Comparison of ENCODE assay signal across 17 cellular contexts in the genomic region with DNA sequence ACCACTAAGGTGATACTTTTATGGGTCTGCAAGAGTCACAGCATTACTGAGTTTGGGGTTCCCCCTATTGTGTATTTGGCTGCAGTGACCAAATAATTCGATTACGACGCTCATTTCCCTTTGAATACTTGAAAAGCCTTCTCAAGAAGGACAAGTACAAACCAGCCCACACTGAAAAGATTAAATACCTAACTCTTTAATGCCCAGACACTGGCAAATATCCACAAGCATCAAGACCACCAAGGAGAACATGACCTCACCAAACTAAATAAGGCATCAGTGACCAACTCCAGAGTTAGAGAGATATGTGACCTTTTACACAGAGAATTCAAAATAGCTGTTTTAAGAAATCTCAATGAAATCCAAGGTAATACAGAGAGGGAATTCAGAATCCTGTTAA. TPM values are rescaled to one million over a fixed set of nuclear protein-coding genes. Genes with fewer than 3 reads are reported as not detected.
DNase-seq lines count a peak whose midpoint lies in the region; ATAC-seq and TF ChIP-seq lines count a peak whose summit lies in the region.
"Had no signal": no experiment of that assay in that cellular context is flagged by ENCODE, and none has a peak within 500 bp of the region (broad histone marks: within the 10 kb centered on the region; RNA-seq: fewer than 3 reads in every experiment).

No MANE protein-coding gene starts in this region.

- H3K4me3 Mint-ChIP-seq in Caco-2 (ENCODE audit: unreplicated experiment) (peak overlapping the region; percentile 82), GM23338 (peak overlapping the region; percentile 69)
- peak overlapping the region in 6 of 10 donors; percentile 2 to 69 (median 58) for H3K4me3 Mint-ChIP-seq in naive thymus-derived CD4-positive, alpha-beta T cell

- 23 to 45% methylated on average over 3 of the region's 3 CpGs for WGBS in body of pancreas, 2 donors

- peaks cover 22% of the 10 kb centered on the region for H3K27me3 Mint-ChIP-seq in Caco-2 (ENCODE audit: insufficient read depth, unreplicated experiment)
- H3K27me3 Mint-ChIP-seq in GM23338 (ENCODE audit: insufficient read depth, low read depth, poor library complexity): peaks cover 25% of the 10 kb centered on the region
- H3K27me3 Mint-ChIP-seq in naive thymus-derived CD4-positive, alpha-beta T cell: peaks cover 54 to 71% (median 69%) of the 10 kb centered on the region in 5 donors

- TF ChIP-seq POLR2A in body of pancreas (IDR thresholded peaks at IDR 0.05): no peak

- intact Hi-C loops in Caco-2 (cut with micrococcal nuclease; ENCODE audit: unreplicated experiment) (loop anchor here (1.0 kb wide), 1 partner anchor 67 kb away; no protein-coding TSS in a partner anchor), body of pancreas (cut with DNase I) (no loop called here)
- intact Hi-C loops in naive thymus-derived CD4-positive, alpha-beta T cell (cut with micrococcal nuclease): no loop called here

- no peaks in the 10 kb centered on the region for H3K27me3 ChIP-seq in Caco-2 (replicated peaks; ENCODE audit: control insufficient read depth, insufficient read depth, low read length)
- H3K27me3 ChIP-seq in GM23338 (ENCODE audit: insufficient read depth): peaks cover 30% of the 10 kb centered on the region
- no peaks in the 10 kb centered on the region for H3K27me3 ChIP-seq in body of pancreas
- H3K27me3 ChIP-seq in naive thymus-derived CD4-positive, alpha-beta T cell (ENCODE audit: control insufficient read depth in 2 of 2, insufficient read depth in 2 of 2, low read length in 2 of 2): no peaks in the 10 kb centered on the region
- H3K27me3 ChIP-seq: MG63 had no signal

- H3K4me3 ChIP-seq in Caco-2 (ENCODE audit: low read depth, low read length) (no peak overlapping the region), GM23338 (peak overlapping the region; percentile 82), body of pancreas (no peak overlapping the region)
- H3K4me3 ChIP-seq in naive thymus-derived CD4-positive, alpha-beta T cell (ENCODE audit: low read length): no peak overlapping the region

- no peaks in the 10 kb centered on the region for H3K79me2 ChIP-seq in GM23338 (replicated peaks; ENCODE audit: insufficient read depth)

- no peaks in the 10 kb centered on the region for H3K9me2 ChIP-seq in GM23338 (ENCODE audit: insufficient read depth)

- H3K36me3 Mint-ChIP-seq in Caco-2 (ENCODE audit: insufficient read depth, unreplicated experiment): peaks cover 6% of the 10 kb centered on the region
- H3K36me3 Mint-ChIP-seq in GM23338 (ENCODE audit: low read depth): peaks cover 3% of the 10 kb centered on the region
- H3K36me3 Mint-ChIP-seq in naive thymus-derived CD4-positive, alpha-beta T cell: peaks cover 0 to 4% (median 0%) of the 10 kb centered on the region in 5 donors

- no peak for TF ChIP-seq CTCF in Caco-2 (IDR thresholded peaks at IDR 0.05; ENCODE audit: insufficient read depth in 1 of 2, low read depth in 1 of 2, low read length in 1 of 2, severe bottlenecking in 1 of 2, unreplicated experiment in 1 of 2)
- TF ChIP-seq CTCF in GM23338 (conservative IDR thresholded peaks at IDR 0.05; ENCODE audit: low read depth in 2 of 2): 0 out of 4 replicates have a peak, but pooled peaks of 1 of the 2 experiments have one; percentile 12
- no peak for TF ChIP-seq CTCF in body of pancreas (IDR thresholded peaks at IDR 0.05)

- POLR2A ChIA-PET in Caco-2 (lab: Charles Lee): no interaction called here
- POLR2A ChIA-PET in naive thymus-derived CD4-positive, alpha-beta T cell (lab: Charles Lee): no interaction called here

- peak overlapping the region; percentile 62 for H3K4me2 ChIP-seq in GM23338

- peaks cover 8% of the 10 kb centered on the region for H3K4me1 Mint-ChIP-seq in Caco-2 (ENCODE audit: low read depth, unreplicated experiment)
- H3K4me1 Mint-ChIP-seq in GM23338: peaks cover 20% of the 10 kb centered on the region
- peaks cover 5 to 12% (median 6%) of the 10 kb centered on the region in 7 donors for H3K4me1 Mint-ChIP-seq in naive thymus-derived CD4-positive, alpha-beta T cell

- H3K27ac Mint-ChIP-seq in Caco-2 (ENCODE audit: unreplicated experiment): no peak overlapping the region
- H3K27ac Mint-ChIP-seq in GM23338: no peak overlapping the region
- no peak overlapping the region for H3K27ac Mint-ChIP-seq in naive thymus-derived CD4-positive, alpha-beta T cell

- H3K9me3 Mint-ChIP-seq in Caco-2 (ENCODE audit: unreplicated experiment): peaks cover 18% of the 10 kb centered on the region
- H3K9me3 Mint-ChIP-seq in GM23338: peaks cover 14% of the 10 kb centered on the region
- peaks cover 0 to 16% (median 5%) of the 10 kb centered on the region in 11 donors for H3K9me3 Mint-ChIP-seq in naive thymus-derived CD4-positive, alpha-beta T cell

- H3F3A ChIP-seq in GM23338 (replicated peaks; ENCODE audit: low read depth): no peaks in the 10 kb centered on the region

- ATAC-seq in GM23338 (no peak), body of pancreas (no peak), HG02973 (IDR thresholded peaks at IDR 0.05; ENCODE audit: unreplicated experiment) (no peak)
- ATAC-seq in naive thymus-derived CD4-positive, alpha-beta T cell: no peak

- H3K4me1 ChIP-seq in Caco-2 (peaks cover 5% of the 10 kb centered on the region; the same call in 1 of the 2 replicates), GM23338 (ENCODE audit: insufficient read depth) (peaks cover 30% of the 10 kb centered on the region), body of pancreas (peaks cover 34% of the 10 kb centered on the region)
- H3K4me1 ChIP-seq in naive thymus-derived CD4-positive, alpha-beta T cell (ENCODE audit: control insufficient read depth in 2 of 2, insufficient read depth in 2 of 2, low read length in 2 of 2): no peaks in the 10 kb centered on the region

- no peaks in the 10 kb centered on the region for H4K20me1 ChIP-seq in GM23338 (replicated peaks; ENCODE audit: insufficient read depth)
- H4K20me1 ChIP-seq: BLaER1 treated with 17β-estradiol and CSF1 and Interleukin-3, amounts not matched to agents 10 nM and 100 nM had no signal

- H3K27ac ChIP-seq in GM23338 (ENCODE audit: low read depth): no peak overlapping the region
- peak overlapping the region; percentile 58 to 97 (median 95) for H3K27ac ChIP-seq in body of pancreas
- H3K27ac ChIP-seq in naive thymus-derived CD4-positive, alpha-beta T cell (ENCODE audit: low read depth, low read length): no peak overlapping the region
- H3K27ac ChIP-seq: neutrophil had no signal

- H3K36me3 ChIP-seq in Caco-2 (ENCODE audit: control insufficient read depth, insufficient read depth, low read length): no peaks in the 10 kb centered on the region
- H3K36me3 ChIP-seq in GM23338 (ENCODE audit: insufficient read depth): 0 out of 2 replicates have a peak, but pooled peaks cover 3% of the 10 kb centered on the region
- no peaks in the 10 kb centered on the region for H3K36me3 ChIP-seq in body of pancreas (replicated peaks in 1 of 2; ENCODE audit: insufficient read depth in 1 of 2, low read depth in 2 of 2)
- no peaks in the 10 kb centered on the region for H3K36me3 ChIP-seq in naive thymus-derived CD4-positive, alpha-beta T cell (ENCODE audit: control insufficient read depth in 2 of 3, insufficient read depth in 3 of 3, low read length in 3 of 3)
- H3K36me3 ChIP-seq: MG63, neutrophil had no signal

- CTCF ChIA-PET in Caco-2 (lab: Charles Lee): no interaction called here
- CTCF ChIA-PET in naive thymus-derived CD4-positive, alpha-beta T cell (lab: Charles Lee): no interaction called here

- no peak for DNase-seq in Caco-2
- no peak for DNase-seq in GM23338 (ENCODE audit: low spot score)
- no peak for DNase-seq in body of pancreas
- no peak for DNase-seq in naive thymus-derived CD4-positive, alpha-beta T cell
- DNase-seq in stimulated activated CD4-positive, alpha-beta T cell treated with anti-CD3 and anti-CD28 coated beads, Interleukin-4, amount 100 ng/mL, for 1 hour: no peak
- DNase-seq in NCI-H82 (lab: John Stamatoyannopoulos, UW): no peak
- DNase-seq in nucleus accumbens (lab: John Stamatoyannopoulos, UW): no peak
- DNase-seq: activated CD4-positive, CD25-positive, alpha-beta regulatory T cell; cortex of kidney; GOT3; NCI-H187 treated with DMSO at 0.1 percent for 48 hours had no signal

- BruUV-seq in Caco-2 (replicated peaks; lab: Mats Ljungman, UMichigan): no TSS peak

- peaks cover 2% of the 10 kb centered on the region for H3K9me3 ChIP-seq in Caco-2
- H3K9me3 ChIP-seq in body of pancreas: no peaks in the 10 kb centered on the region
- H3K9me3 ChIP-seq in naive thymus-derived CD4-positive, alpha-beta T cell (ENCODE audit: control insufficient read depth in 2 of 3, low read length in 3 of 3): peaks cover 0 to 4% (median 0%) of the 10 kb centered on the region in 3 experiments
- H3K9me3 ChIP-seq: MG63, neutrophil had no signal

- H2AFZ ChIP-seq in GM23338: no peak overlapping the region

TF ChIP-seq in GM23338, 12 proteins besides CTCF, POLR2A, EP300 and RAD21 (continues in another document):
- TF ChIP-seq ZNF331 (CRISPR knock-in tag; IDR thresholded peaks at IDR 0.05; ENCODE audit: low read depth) (no peak), EZH2phosphoT487 (IDR thresholded peaks at IDR 0.05; ENCODE audit: unreplicated experiment) (no peak)

RNA-seq across cellular contexts. Expression of a gene that starts 31.8 kb away (rescaled TPM):
- total RNA-seq in Caco-2 (2022) (0.39 TPM in 1 of 2 replicates, not detected in the other), body of pancreas (1 to 10 TPM in 1 of 2 donors, under 1 TPM in 1; 0.33 to 1.6 TPM)
- total RNA-seq in GM23338 (2014; rRNA removed; shearing (Covaris generic)): 0.70 TPM in 1 of 2 replicates, not detected in the other
- polyA plus RNA-seq in GM23338 (2016; fragmentation: Nextera tagmentation; extraction: Ambion mirVana): 0.23 TPM in 1 of 2 replicates, not detected in the other
- under 1 TPM in 1 of 5 experiments, not detected in 4; 0.59 TPM for total RNA-seq in naive thymus-derived CD4-positive, alpha-beta T cell
- polyA plus RNA-seq in naive thymus-derived CD4-positive, alpha-beta T cell: not detected
- total RNA-seq: left colon, skeletal muscle tissue had no signal

Comparison
In these comparisons a context has a peak if more than half of its experiments do, and no peak if none do; other contexts are left out.
1. H3K27ac ChIP-seq: peak in body of pancreas (4 of 4); none in GM23338 (single experiment) and naive thymus-derived CD4-positive, alpha-beta T cell (single experiment).
2. Peak in every context shown above with its lines, with median percentiles within 50 percentile points of each other: H3K4me3 Mint-ChIP-seq.